In the genomic region with DNA sequence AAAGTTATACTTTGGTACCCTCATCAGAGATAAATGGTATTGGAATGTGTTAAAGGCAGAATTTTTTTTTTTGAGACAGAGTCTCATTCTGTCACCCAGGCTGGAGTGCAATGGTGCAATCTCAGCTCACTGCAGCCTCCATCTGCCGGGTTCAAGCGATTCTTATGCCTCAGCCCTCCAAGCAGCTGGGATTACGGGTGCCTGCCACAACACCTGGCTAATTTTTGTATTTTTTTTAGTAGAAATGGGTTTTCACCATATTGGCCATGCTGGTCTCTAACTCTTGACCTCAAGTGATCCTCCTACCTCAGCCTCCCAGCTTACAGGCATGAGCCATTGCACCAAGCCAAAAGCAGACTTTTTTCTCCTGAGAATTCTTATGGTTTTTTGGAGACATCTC, we compare ENCODE assay signal across 7 cellular contexts.
"Had no signal": no experiment of that assay in that cellular context is flagged by ENCODE, and none has a peak within 500 bp of the region (broad histone marks: within the 10 kb centered on the region; RNA-seq: fewer than 3 reads in every experiment).

No MANE protein-coding gene starts in this region.

- H3K27ac ChIP-seq: HL-60 had no signal

- ATAC-seq: K562 had no signal

- H3K4me3 Mint-ChIP-seq: IgD-negative memory B cell had no signal

- H3K4me3 ChIP-seq: K562 had no signal

- DNase-seq: IMR-90, KBM-7, KG1 had no signal

- FAIRE-seq: HTR-8/SVneo, K562 had no signal
